In genomic region chr12:40632933-40633332, GRCh38 we compare ENCODE assay signal across 21 cellular contexts. TPM values are rescaled to one million over a fixed set of nuclear protein-coding genes. Genes with fewer than 3 reads are reported as not detected.
DNase-seq lines count a peak whose midpoint lies in the region; ATAC-seq, FAIRE-seq and TF ChIP-seq lines count a peak whose summit lies in the region.
"Had no signal": no experiment of that assay in that cellular context is flagged by ENCODE, and none has a peak within 500 bp of the region (broad histone marks: within the 10 kb centered on the region; RNA-seq: fewer than 3 reads in every experiment).

No MANE protein-coding gene starts in this region.

- no peaks in the 10 kb centered on the region for H3K36me3 ChIP-seq in adipocyte (ENCODE audit: control insufficient read depth, insufficient read depth, low read length, severe bottlenecking)
- H3K36me3 ChIP-seq: HAP-1 had no signal

- no peak for TF ChIP-seq POLR2A in A549 (IDR thresholded peaks at IDR 0.05; ENCODE audit: low read length)

- H3K9ac ChIP-seq in adipocyte (ENCODE audit: low read length), result no peak overlapping the region

- H3K9me3 ChIP-seq in A549, result no peaks in the 10 kb centered on the region; the same call in 2 of the 3 replicates
- H3K9me3 ChIP-seq in adipocyte (ENCODE audit: control insufficient read depth, low read length), result no peaks in the 10 kb centered on the region
- H3K9me3 ChIP-seq: HAP-1 had no signal

- WGBS in A549 (ENCODE audit: missing lambda C conversion rate), result 32% methylated on average over 3 of the region's 3 CpGs

- H3K27me3 ChIP-seq in adipocyte (replicated peaks; ENCODE audit: control insufficient read depth, insufficient read depth, low read length), result no peaks in the 10 kb centered on the region

- no peak for ATAC-seq in A549

- POLR2A ChIA-PET in A549 (lab: Yijun Ruan, JAX), result no interaction called here

- H3K4me3 ChIP-seq in A549 (no peak overlapping the region), adipocyte (ENCODE audit: low read length) (no peak overlapping the region), fibroblast of villous mesenchyme (ENCODE audit: low read depth, low read length) (no peak overlapping the region)
- H3K4me3 ChIP-seq: HAP-1 had no signal

- CTCF ChIA-PET in A549 (lab: Yijun Ruan, JAX), result interaction anchor here (1.1 kb wide), 2 partner anchors 12 to 288 kb away, joined by 3 to 4 read pairs; no protein-coding TSS in a partner anchor

- peaks cover 17% of the 10 kb centered on the region for H3K4me1 ChIP-seq in A549
- peaks cover 8% of the 10 kb centered on the region for H3K4me1 ChIP-seq in adipocyte (ENCODE audit: control insufficient read depth, insufficient read depth, low read length)
- H3K4me1 ChIP-seq: HAP-1 had no signal

- no peak for TF ChIP-seq EP300 in A549 (IDR thresholded peaks at IDR 0.05)

- TF ChIP-seq RAD21 in A549 (conservative IDR thresholded peaks at IDR 0.05 in 1 of 2, IDR thresholded peaks at IDR 0.05 in 1 of 2), result no peak

- TF ChIP-seq CTCF in A549 (IDR thresholded peaks at IDR 0.05) (no peak), fibroblast of villous mesenchyme (IDR thresholded peaks at IDR 0.05; ENCODE audit: insufficient read depth, low read depth, low read length) (no peak)

- H3K4me2 ChIP-seq in A549, result peak overlapping the region; percentile 35

- no peak overlapping the region for H3K27ac ChIP-seq in A549

- DNase-seq in A549 (ENCODE audit: low read depth in 1 of 2, low spot score in 1 of 2) (no peak), adipocyte (ENCODE audit: low read depth) (peak; percentile 2), fibroblast of villous mesenchyme (ENCODE audit: low read depth) (peak; percentile 8), OCI-M1 (lab: John Stamatoyannopoulos, UW) (no peak), NCI-H748 treated with DMSO at 0.1 percent for 48 hours (lab: John Stamatoyannopoulos, UW) (no peak)
- no peak for DNase-seq in activated CD4-positive, alpha-beta T cell treated with anti-CD3 and anti-CD28 coated beads for 1 hour
- DNase-seq: 8988T; C1 segment of cervical spinal cord; Calu3; CD4-positive, alpha-beta memory T cell; COR-L47; DMS53; DMS79 treated with DMSO at 0.1 percent for 48 hours; GF-D8; GOT3; HFFc6 had no signal

- peak; percentile 23 for FAIRE-seq in A549 (lab: Jason Lieb, UNC)
- FAIRE-seq: GM12891, GM18507, H54 had no signal

TF ChIP-seq in A549, 52 proteins besides CTCF, POLR2A, EP300 and RAD21:
- TF ChIP-seq ESRRA (IDR thresholded peaks at IDR 0.05; ENCODE audit: borderline replicate concordance, low read length), result no peak
- TF ChIP-seq NR3C1 (IDR thresholded peaks at IDR 0.05), result no peak
- no peak for TF ChIP-seq RARB (CRISPR knock-in tag; IDR thresholded peaks at IDR 0.05)
- TF ChIP-seq HDAC2 (IDR thresholded peaks at IDR 0.05), result no peak
- TF ChIP-seq NPAS2 (CRISPR knock-in tag; IDR thresholded peaks at IDR 0.05; ENCODE audit: borderline replicate concordance), result no peak
- no peak for TF ChIP-seq EHMT2 (IDR thresholded peaks at IDR 0.05; ENCODE audit: low read depth)
- TF ChIP-seq CHD2 (IDR thresholded peaks at IDR 0.05; ENCODE audit: low read length, partially characterized antibody), result no peak
- no peak for TF ChIP-seq FOXS1 (CRISPR knock-in tag; IDR thresholded peaks at IDR 0.05)
- no peak for TF ChIP-seq ATOH8 (CRISPR knock-in tag; IDR thresholded peaks at IDR 0.05; ENCODE audit: low read depth)
- TF ChIP-seq HOXB5 (CRISPR knock-in tag; IDR thresholded peaks at IDR 0.05), result no peak
- TF ChIP-seq TP53 (CRISPR knock-in tag; IDR thresholded peaks at IDR 0.05), result no peak
- no peak for TF ChIP-seq BHLHE40 (IDR thresholded peaks at IDR 0.05; ENCODE audit: low read depth, low read length)
- no peak for TF ChIP-seq REST (IDR thresholded peaks at IDR 0.05)
- TF ChIP-seq RFX5 (IDR thresholded peaks at IDR 0.05), result no peak
- no peak for TF ChIP-seq HOXB13 (CRISPR knock-in tag; IDR thresholded peaks at IDR 0.05; ENCODE audit: low read depth)
- no peak for TF ChIP-seq GATA3 (IDR thresholded peaks at IDR 0.05; ENCODE audit: borderline replicate concordance)

RNA-seq across cellular contexts. Expression of gene CNTN1, which starts 59.3 kb away (rescaled TPM):
- 175 and 186 TPM in 2 replicates for polyA plus RNA-seq in A549 (2011; rRNA removed)
- 10.0 and 10.1 TPM in 2 replicates for polyA plus RNA-seq in A549 (2012; cell fraction: cytosol; rRNA removed)
- polyA plus RNA-seq in A549 (2012; cell fraction: nucleus; rRNA removed), result 10.5 and 11.8 TPM in 2 replicates
- polyA plus RNA-seq in A549 (2017; fragmentation: RNase III; extraction: RNeasy Plus Mini Kit Qiagen cat#74134 plus additional on column Dnase treatment), result 59.0 to 71.1 TPM (median 69.7 TPM) in 3 replicates
- 112 and 116 TPM in 2 replicates for polyA minus RNA-seq in A549 (2011; rRNA and poly(A)+ RNA removed)
- total RNA-seq in fibroblast of villous mesenchyme, result 1.7 and 2.6 TPM in 2 replicates
- total RNA-seq: Calu3; CD4-positive, alpha-beta memory T cell; G401; HFFc6 had no signal
- polyA plus RNA-seq: CD4-positive, alpha-beta memory T cell had no signal

Comparison
In these comparisons a context has a peak if more than half of its experiments do, and no peak if none do; other contexts are left out.
1. DNase-seq: peak in adipocyte (single experiment) and fibroblast of villous mesenchyme (single experiment); none in A549 (0 of 2), OCI-M1 (single experiment), activated CD4-positive, alpha-beta T cell treated with anti-CD3 and anti-CD28 coated beads for 1 hour (single experiment) and NCI-H748 treated with DMSO at 0.1 percent for 48 hours (single experiment).